ENCODE assay signal across 25 cellular contexts in the genomic region with DNA sequence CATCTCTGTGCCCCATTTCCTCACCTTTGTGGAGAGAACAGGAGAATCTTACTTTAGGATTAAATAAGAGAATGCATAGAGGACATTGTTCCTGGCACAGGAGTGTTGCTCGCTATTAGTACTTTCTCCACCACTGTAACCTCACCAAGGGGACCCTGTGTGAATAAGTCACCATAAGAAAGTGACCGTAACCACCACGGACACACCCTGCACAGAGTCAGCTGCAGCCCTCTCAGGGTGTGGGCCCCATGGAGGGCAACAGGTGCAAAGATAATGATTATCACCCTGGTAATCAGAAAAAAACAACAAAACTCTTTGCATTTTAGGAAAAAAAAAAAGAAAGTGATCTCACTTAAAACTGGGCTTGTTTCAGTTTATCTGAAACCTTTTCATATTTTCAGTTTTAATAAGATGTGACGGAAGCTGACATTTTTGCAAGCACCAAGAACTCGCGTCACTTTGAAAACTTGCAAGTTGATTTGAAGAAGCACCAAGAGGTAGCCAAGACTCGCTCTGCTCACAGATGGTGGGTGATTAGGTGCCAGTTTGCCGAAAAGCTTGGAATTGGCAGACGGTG.
A peak's percentile ranks its signal among the peaks of the same experiment; 100 is the strongest.
DNase-seq lines count a peak whose midpoint lies in the region; ATAC-seq and FAIRE-seq lines count a peak whose summit lies in the region.
"Had no signal": no experiment of that assay in that cellular context is flagged by ENCODE, and none has a peak within 500 bp of the region (broad histone marks: within the 10 kb centered on the region; RNA-seq: fewer than 3 reads in every experiment).

No MANE protein-coding gene starts in this region.

- DNase-seq in GM18507 (ENCODE audit: extremely low spot score, insufficient read length, low read depth): no peak
- DNase-seq in sciatic nerve (ENCODE audit: low spot score): peak; percentile 21
- DNase-seq in activated CD4-positive, alpha-beta T cell treated with anti-CD3 and anti-CD28 coated beads, Interleukin-2, amount 50 U/mL, for 4 hours: no peak
- DNase-seq in NCI-H2227 (lab: John Stamatoyannopoulos, UW; ENCODE audit: unreplicated experiment): no peak
- DNase-seq: activated B cell treated with CpG ODN at 0.5 μM for 24 hours; activated CD4-positive, alpha-beta memory T cell treated with anti-CD3 and anti-CD28 coated beads, Interleukin-2, amount 10 ng/mL, durations not matched to agents 7 days and 5 days; activated naive CD4-positive, alpha-beta T cell treated with Interleukin-2 at 50 U/mL for 16 hours; amygdala; CD4-positive, CD25-positive, alpha-beta regulatory T cell; dermis blood vessel endothelial cell; glutamatergic neuron; lower lobe of right lung; mucosa of descending colon; NCI-H187; NCI-H748 treated with DMSO at 0.1 percent for 48 hours; OCI-M1; stimulated activated CD4-positive, alpha-beta T cell treated with anti-CD3 and anti-CD28 coated beads, Interleukin-2, amount 100 ng/mL, for 48 hours; stimulated activated naive CD4-positive, alpha-beta T cell treated with Interleukin-2 at 50 U/mL for 16 hours; T-helper 9 cell had no signal

- intact Hi-C loops in sciatic nerve (cut with DNase I): no loop called here

- FAIRE-seq in GM18507 (lab: Jason Lieb, UNC): peak; percentile 62
- FAIRE-seq: endothelial cell of umbilical vein, G401.6, HTR-8/SVneo had no signal

- ATAC-seq in GM19324 (IDR thresholded peaks at IDR 0.05; ENCODE audit: low FRiP score, unreplicated experiment): peak; percentile 59
- ATAC-seq in HG03175 (IDR thresholded peaks at IDR 0.05; ENCODE audit: unreplicated experiment): peak; percentile 81
- no peak for ATAC-seq in sciatic nerve
- ATAC-seq in HG03457 (IDR thresholded peaks at IDR 0.05; ENCODE audit: unreplicated experiment): no peak
- ATAC-seq: lower lobe of right lung, mucosa of descending colon had no signal

Comparison
In these comparisons a context has a peak if more than half of its experiments do, and no peak if none do; other contexts are left out.
1. ATAC-seq: peak in GM19324 (single experiment) and HG03175 (single experiment); none in sciatic nerve (single experiment) and HG03457 (single experiment).